Comparison of ENCODE assay signal across 28 cellular contexts in genomic region chr22:30113494-30113893, GRCh38. TPM values are rescaled to one million over a fixed set of nuclear protein-coding genes. Genes with fewer than 3 reads are reported as not detected.
"Had no signal": no experiment of that assay in that cellular context is flagged by ENCODE, and none has a peak within 500 bp of the region (broad histone marks: within the 10 kb centered on the region; RNA-seq: fewer than 3 reads in every experiment).

No MANE protein-coding gene starts in this region.

- H3K9me3 ChIP-seq: breast epithelium, left ventricle myocardium inferior, psoas muscle, sigmoid colon, vagina had no signal

- H2AFZ ChIP-seq: parathyroid adenoma had no signal

- H3K79me2 ChIP-seq: parathyroid adenoma had no signal

- H3K36me3 Mint-ChIP-seq: stimulated activated memory B cell treated with anti-CD40 and anti-IgM and Interleukin-4, amounts not matched to agents 10 μg/mL and 1 μg/mL and 100 μg/mL, for 72 hours; type B pancreatic cell had no signal

- H3K27me3 Mint-ChIP-seq: stimulated activated naive CD8-positive, alpha-beta T cell treated with anti-CD3 and anti-CD28 coated beads, Interleukin-15, amount 100 ng/mL, for 72 hours had no signal

- DNase-seq: activated CD4-positive, alpha-beta T cell treated with anti-CD3 and anti-CD28 coated beads for 36 hours; activated CD4-positive, alpha-beta T cell treated with anti-CD3 and anti-CD28 coated beads, Interleukin-2, amount 50 U/mL, for 48 hours; activated CD4-positive, CD25-positive, alpha-beta regulatory T cell; activated CD8-positive, alpha-beta memory T cell treated with anti-CD3 and anti-CD28 coated beads for 24 hours; activated effector memory CD4-positive, alpha-beta T cell treated with anti-CD3 and anti-CD28 coated beads, Interleukin-2, amount 50 U/mL, for 16 hours; activated naive CD4-positive, alpha-beta T cell treated with anti-CD3 and anti-CD28 coated beads, Interleukin-2, amount 50 U/mL, for 16 hours; central memory CD4-positive, alpha-beta T cell; endodermal cell; glutamatergic neuron; left ventricle myocardium inferior; psoas muscle; sigmoid colon; small intestine; stimulated activated CD4-positive, alpha-beta T cell treated with anti-CD3 and anti-CD28 coated beads, Interleukin-1b, Interleukin-23, amount 100 ng/mL, for 48 hours; stimulated activated CD4-positive, alpha-beta T cell treated with anti-CD3 and anti-CD28 coated beads, Interleukin-4, amount 100 ng/mL, for 4 hours; stimulated activated CD8-positive, alpha-beta memory T cell treated with anti-CD3 and anti-CD28 coated beads, Interleukin-4, amount 100 ng/mL, for 48 hours; stimulated activated naive CD8-positive, alpha-beta T cell treated with anti-CD3 and anti-CD28 coated beads, Interleukin-15, amount 100 ng/mL, for 72 hours; substantia nigra had no signal

- H3K4me1 Mint-ChIP-seq: endodermal cell, nephron had no signal

- H3K27ac Mint-ChIP-seq: activated CD4-positive, alpha-beta T cell treated with anti-CD3 and anti-CD28 coated beads for 36 hours; dendritic cell treated with granulocyte-macrophage colony-stimulating factor and Interleukin-4, amounts not matched to agents 40 ng/mL and 50 ng/mL, for 4 days; endodermal cell; nephron; stimulated activated memory B cell treated with anti-CD40 and anti-IgM and Interleukin-4, amounts not matched to agents 10 μg/mL and 1 μg/mL and 100 μg/mL, for 72 hours; type B pancreatic cell had no signal

- H3K9me3 Mint-ChIP-seq: dendritic cell treated with granulocyte-macrophage colony-stimulating factor and Interleukin-4, amounts not matched to agents 40 ng/mL and 50 ng/mL, for 4 days; endodermal cell; nephron; stimulated activated memory B cell treated with anti-CD40 and anti-IgM and Interleukin-4, amounts not matched to agents 10 μg/mL and 1 μg/mL and 100 μg/mL, for 72 hours; stimulated activated naive CD8-positive, alpha-beta T cell treated with anti-CD3 and anti-CD28 coated beads, Interleukin-15, amount 100 ng/mL, for 72 hours; type B pancreatic cell had no signal

- ATAC-seq: activated CD4-positive, alpha-beta T cell treated with anti-CD3 and anti-CD28 coated beads for 36 hours; esophagus mucosa; psoas muscle; stimulated activated memory B cell treated with anti-CD40 and anti-IgM and Interleukin-4, amounts not matched to agents 10 μg/mL and 1 μg/mL and 100 μg/mL, for 72 hours; stimulated activated naive CD8-positive, alpha-beta T cell treated with anti-CD3 and anti-CD28 coated beads, Interleukin-15, amount 100 ng/mL, for 72 hours had no signal

- H3K27ac ChIP-seq: breast epithelium, left ventricle myocardium inferior, parathyroid adenoma, psoas muscle, sigmoid colon, vagina had no signal

- H3K4me3 Mint-ChIP-seq: activated CD4-positive, alpha-beta T cell treated with anti-CD3 and anti-CD28 coated beads for 36 hours; dendritic cell treated with granulocyte-macrophage colony-stimulating factor and Interleukin-4, amounts not matched to agents 40 ng/mL and 50 ng/mL, for 4 days; endodermal cell; nephron; stimulated activated memory B cell treated with anti-CD40 and anti-IgM and Interleukin-4, amounts not matched to agents 10 μg/mL and 1 μg/mL and 100 μg/mL, for 72 hours; stimulated activated naive CD8-positive, alpha-beta T cell treated with anti-CD3 and anti-CD28 coated beads, Interleukin-15, amount 100 ng/mL, for 72 hours; type B pancreatic cell had no signal

- H3K4me1 ChIP-seq: breast epithelium, left ventricle myocardium inferior, parathyroid adenoma, psoas muscle, sigmoid colon, vagina had no signal

- H3K36me3 ChIP-seq: breast epithelium, left ventricle myocardium inferior, sigmoid colon, vagina had no signal

- H3K27me3 ChIP-seq: breast epithelium, sigmoid colon, vagina had no signal

- H3K4me3 ChIP-seq: breast epithelium, left ventricle myocardium inferior, lung, psoas muscle, sigmoid colon, vagina had no signal

- H3K9ac ChIP-seq: parathyroid adenoma had no signal

RNA-seq across cellular contexts. Expression of gene HORMAD2, which starts 33.2 kb away (rescaled TPM):
- total RNA-seq: activated CD4-positive, alpha-beta T cell treated with anti-CD3 and anti-CD28 coated beads for 36 hours; breast epithelium; esophagus mucosa; left ventricle myocardium inferior; mucosa of gallbladder; psoas muscle; sigmoid colon; vagina had no signal
- polyA plus RNA-seq: psoas muscle, sigmoid colon, small intestine had no signal
